1 cellular context compared by ENCODE assay signal in the genomic region with DNA sequence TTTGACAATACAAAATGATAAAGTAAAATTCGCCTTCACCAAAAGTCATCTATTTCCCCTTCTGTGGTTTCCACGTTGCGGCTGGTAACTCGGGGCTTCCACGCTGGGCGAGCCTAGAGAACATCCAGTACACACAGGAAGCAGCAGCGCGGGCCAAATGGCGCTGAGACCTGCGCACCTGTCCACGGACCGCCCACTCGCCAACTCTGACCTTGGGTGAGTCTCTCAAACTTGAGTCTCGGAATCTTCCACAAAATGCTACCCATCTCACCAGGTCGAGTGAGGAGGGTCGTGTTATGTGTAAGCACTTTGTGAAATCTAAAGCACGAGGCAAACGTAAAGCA.
A peak's percentile ranks its signal among the peaks of the same experiment; 100 is the strongest.
TF ChIP-seq lines count a peak whose summit lies in the region.

No MANE protein-coding gene starts in this region.

TF ChIP-seq in K562, 482 proteins besides CTCF, POLR2A, EP300 and RAD21 (continued from another document):
- TF ChIP-seq SETDB1 (IDR thresholded peaks at IDR 0.05; ENCODE audit: low read length): no peak
- TF ChIP-seq THRAP3 (IDR thresholded peaks at IDR 0.05; ENCODE audit: borderline replicate concordance): 0 out of 2 replicates have a peak, but pooled peaks have one; percentile 0
- TF ChIP-seq RAD51 (IDR thresholded peaks at IDR 0.05; ENCODE audit: borderline replicate concordance, low read depth): peak; percentile 21; the same call in 1 of the 2 replicates
- no peak for TF ChIP-seq CBFA2T2 (conservative IDR thresholded peaks at IDR 0.05)
- TF ChIP-seq HDAC3 (IDR thresholded peaks at IDR 0.05; ENCODE audit: borderline replicate concordance, partially characterized antibody): no peak
- TF ChIP-seq, protein P1, sequence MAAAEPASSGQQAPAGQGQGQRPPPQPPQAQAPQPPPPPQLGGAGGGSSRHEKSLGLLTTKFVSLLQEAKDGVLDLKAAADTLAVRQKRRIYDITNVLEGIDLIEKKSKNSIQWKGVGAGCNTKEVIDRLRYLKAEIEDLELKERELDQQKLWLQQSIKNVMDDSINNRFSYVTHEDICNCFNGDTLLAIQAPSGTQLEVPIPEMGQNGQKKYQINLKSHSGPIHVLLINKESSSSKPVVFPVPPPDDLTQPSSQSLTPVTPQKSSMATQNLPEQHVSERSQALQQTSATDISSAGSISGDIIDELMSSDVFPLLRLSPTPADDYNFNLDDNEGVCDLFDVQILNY (CRISPR knock-in tag; IDR thresholded peaks at IDR 0.05): no peak
- TF ChIP-seq CCNT2 (IDR thresholded peaks at IDR 0.05; ENCODE audit: borderline replicate concordance, extremely low read depth, insufficient read length, low read depth, low read length): no peak
- TF ChIP-seq CEBPB (tag; IDR thresholded peaks at IDR 0.05): no peak
- no peak for TF ChIP-seq ELF1 (tag; IDR thresholded peaks at IDR 0.05)
- TF ChIP-seq MYC (IDR thresholded peaks at IDR 0.05; ENCODE audit: low read depth, low read length): 0 out of 2 replicates have a peak, but pooled peaks have one; percentile 12
- TF ChIP-seq MYC (CRISPR knock-in tag; IDR thresholded peaks at IDR 0.05; ENCODE audit: borderline replicate concordance, low read depth): 0 out of 2 replicates have a peak, but pooled peaks have one; percentile 89
- TF ChIP-seq TCF3 (CRISPR knock-in tag; IDR thresholded peaks at IDR 0.05): 0 out of 2 replicates have a peak, but pooled peaks have one; percentile 3
- TF ChIP-seq CXXC5 (CRISPR knock-in tag; IDR thresholded peaks at IDR 0.05): 0 out of 2 replicates have a peak, but pooled peaks have one; percentile 6
- TF ChIP-seq, protein P2, sequence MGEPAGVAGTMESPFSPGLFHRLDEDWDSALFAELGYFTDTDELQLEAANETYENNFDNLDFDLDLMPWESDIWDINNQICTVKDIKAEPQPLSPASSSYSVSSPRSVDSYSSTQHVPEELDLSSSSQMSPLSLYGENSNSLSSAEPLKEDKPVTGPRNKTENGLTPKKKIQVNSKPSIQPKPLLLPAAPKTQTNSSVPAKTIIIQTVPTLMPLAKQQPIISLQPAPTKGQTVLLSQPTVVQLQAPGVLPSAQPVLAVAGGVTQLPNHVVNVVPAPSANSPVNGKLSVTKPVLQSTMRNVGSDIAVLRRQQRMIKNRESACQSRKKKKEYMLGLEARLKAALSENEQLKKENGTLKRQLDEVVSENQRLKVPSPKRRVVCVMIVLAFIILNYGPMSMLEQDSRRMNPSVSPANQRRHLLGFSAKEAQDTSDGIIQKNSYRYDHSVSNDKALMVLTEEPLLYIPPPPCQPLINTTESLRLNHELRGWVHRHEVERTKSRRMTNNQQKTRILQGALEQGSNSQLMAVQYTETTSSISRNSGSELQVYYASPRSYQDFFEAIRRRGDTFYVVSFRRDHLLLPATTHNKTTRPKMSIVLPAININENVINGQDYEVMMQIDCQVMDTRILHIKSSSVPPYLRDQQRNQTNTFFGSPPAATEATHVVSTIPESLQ (CRISPR knock-in tag; IDR thresholded peaks at IDR 0.05): peak; percentile 60; the same call in 1 of the 2 replicates
- TF ChIP-seq, protein P3, sequence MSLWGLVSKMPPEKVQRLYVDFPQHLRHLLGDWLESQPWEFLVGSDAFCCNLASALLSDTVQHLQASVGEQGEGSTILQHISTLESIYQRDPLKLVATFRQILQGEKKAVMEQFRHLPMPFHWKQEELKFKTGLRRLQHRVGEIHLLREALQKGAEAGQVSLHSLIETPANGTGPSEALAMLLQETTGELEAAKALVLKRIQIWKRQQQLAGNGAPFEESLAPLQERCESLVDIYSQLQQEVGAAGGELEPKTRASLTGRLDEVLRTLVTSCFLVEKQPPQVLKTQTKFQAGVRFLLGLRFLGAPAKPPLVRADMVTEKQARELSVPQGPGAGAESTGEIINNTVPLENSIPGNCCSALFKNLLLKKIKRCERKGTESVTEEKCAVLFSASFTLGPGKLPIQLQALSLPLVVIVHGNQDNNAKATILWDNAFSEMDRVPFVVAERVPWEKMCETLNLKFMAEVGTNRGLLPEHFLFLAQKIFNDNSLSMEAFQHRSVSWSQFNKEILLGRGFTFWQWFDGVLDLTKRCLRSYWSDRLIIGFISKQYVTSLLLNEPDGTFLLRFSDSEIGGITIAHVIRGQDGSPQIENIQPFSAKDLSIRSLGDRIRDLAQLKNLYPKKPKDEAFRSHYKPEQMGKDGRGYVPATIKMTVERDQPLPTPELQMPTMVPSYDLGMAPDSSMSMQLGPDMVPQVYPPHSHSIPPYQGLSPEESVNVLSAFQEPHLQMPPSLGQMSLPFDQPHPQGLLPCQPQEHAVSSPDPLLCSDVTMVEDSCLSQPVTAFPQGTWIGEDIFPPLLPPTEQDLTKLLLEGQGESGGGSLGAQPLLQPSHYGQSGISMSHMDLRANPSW (CRISPR knock-in tag; IDR thresholded peaks at IDR 0.05): no peak
- TF ChIP-seq SRSF1 (IDR thresholded peaks at IDR 0.05; ENCODE audit: low read depth, low read length): no peak
- 0 out of 2 replicates have a peak, but pooled peaks have one; percentile 45 for TF ChIP-seq ZNF12 (CRISPR knock-in tag; IDR thresholded peaks at IDR 0.05)
- no peak for TF ChIP-seq PTTG1 (tag; IDR thresholded peaks at IDR 0.05; ENCODE audit: low read depth)
- no peak for TF ChIP-seq POLR3A (IDR thresholded peaks at IDR 0.05; ENCODE audit: borderline replicate concordance, extremely low read depth, insufficient read depth, insufficient read length)
- no peak for TF ChIP-seq ZNF384 (IDR thresholded peaks at IDR 0.05; ENCODE audit: low read depth, low read length)
- TF ChIP-seq NCOA1 (IDR thresholded peaks at IDR 0.05; ENCODE audit: low read depth): no peak
- TF ChIP-seq WHSC1 (IDR thresholded peaks at IDR 0.05; ENCODE audit: low read length): no peak
- no peak for TF ChIP-seq EHMT2 (IDR thresholded peaks at IDR 0.05)
- TF ChIP-seq GATAD2A (IDR thresholded peaks at IDR 0.05): peak; percentile 79; the same call in 1 of the 2 replicates
- peak; percentile 90 to 91 for TF ChIP-seq NRF1 (conservative IDR thresholded peaks at IDR 0.05 in 1 of 2, IDR thresholded peaks at IDR 0.05 in 1 of 2)
- TF ChIP-seq MTA1 (IDR thresholded peaks at IDR 0.05; ENCODE audit: borderline replicate concordance): peak; percentile 18; the same call in 1 of the 2 replicates
- peak; percentile 7; the same call in 1 of the 2 replicates for TF ChIP-seq SAFB (IDR thresholded peaks at IDR 0.05; ENCODE audit: borderline replicate concordance, low read depth, low read length)
- TF ChIP-seq TRIM24 (IDR thresholded peaks at IDR 0.05): no peak
- TF ChIP-seq, protein P4, sequence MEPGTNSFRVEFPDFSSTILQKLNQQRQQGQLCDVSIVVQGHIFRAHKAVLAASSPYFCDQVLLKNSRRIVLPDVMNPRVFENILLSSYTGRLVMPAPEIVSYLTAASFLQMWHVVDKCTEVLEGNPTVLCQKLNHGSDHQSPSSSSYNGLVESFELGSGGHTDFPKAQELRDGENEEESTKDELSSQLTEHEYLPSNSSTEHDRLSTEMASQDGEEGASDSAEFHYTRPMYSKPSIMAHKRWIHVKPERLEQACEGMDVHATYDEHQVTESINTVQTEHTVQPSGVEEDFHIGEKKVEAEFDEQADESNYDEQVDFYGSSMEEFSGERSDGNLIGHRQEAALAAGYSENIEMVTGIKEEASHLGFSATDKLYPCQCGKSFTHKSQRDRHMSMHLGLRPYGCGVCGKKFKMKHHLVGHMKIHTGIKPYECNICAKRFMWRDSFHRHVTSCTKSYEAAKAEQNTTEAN (CRISPR knock-in tag; IDR thresholded peaks at IDR 0.05): no peak
- no peak for TF ChIP-seq NR2C2 (CRISPR knock-in tag; IDR thresholded peaks at IDR 0.05)
- peak; percentile 89 for TF ChIP-seq NR2C2 (tag; IDR thresholded peaks at IDR 0.05)
- no peak for TF ChIP-seq KDM5B (IDR thresholded peaks at IDR 0.05; ENCODE audit: insufficient replicate concordance, low read depth, low read length)
- peak; percentile 69 for TF ChIP-seq EGR1 (conservative IDR thresholded peaks at IDR 0.05)
- no peak for TF ChIP-seq KLF13 (tag; IDR thresholded peaks at IDR 0.05; ENCODE audit: borderline replicate concordance, low read depth)
- TF ChIP-seq, protein P5, sequence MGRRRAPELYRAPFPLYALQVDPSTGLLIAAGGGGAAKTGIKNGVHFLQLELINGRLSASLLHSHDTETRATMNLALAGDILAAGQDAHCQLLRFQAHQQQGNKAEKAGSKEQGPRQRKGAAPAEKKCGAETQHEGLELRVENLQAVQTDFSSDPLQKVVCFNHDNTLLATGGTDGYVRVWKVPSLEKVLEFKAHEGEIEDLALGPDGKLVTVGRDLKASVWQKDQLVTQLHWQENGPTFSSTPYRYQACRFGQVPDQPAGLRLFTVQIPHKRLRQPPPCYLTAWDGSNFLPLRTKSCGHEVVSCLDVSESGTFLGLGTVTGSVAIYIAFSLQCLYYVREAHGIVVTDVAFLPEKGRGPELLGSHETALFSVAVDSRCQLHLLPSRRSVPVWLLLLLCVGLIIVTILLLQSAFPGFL (CRISPR knock-in tag; IDR thresholded peaks at IDR 0.05): no peak
- TF ChIP-seq, protein P6, sequence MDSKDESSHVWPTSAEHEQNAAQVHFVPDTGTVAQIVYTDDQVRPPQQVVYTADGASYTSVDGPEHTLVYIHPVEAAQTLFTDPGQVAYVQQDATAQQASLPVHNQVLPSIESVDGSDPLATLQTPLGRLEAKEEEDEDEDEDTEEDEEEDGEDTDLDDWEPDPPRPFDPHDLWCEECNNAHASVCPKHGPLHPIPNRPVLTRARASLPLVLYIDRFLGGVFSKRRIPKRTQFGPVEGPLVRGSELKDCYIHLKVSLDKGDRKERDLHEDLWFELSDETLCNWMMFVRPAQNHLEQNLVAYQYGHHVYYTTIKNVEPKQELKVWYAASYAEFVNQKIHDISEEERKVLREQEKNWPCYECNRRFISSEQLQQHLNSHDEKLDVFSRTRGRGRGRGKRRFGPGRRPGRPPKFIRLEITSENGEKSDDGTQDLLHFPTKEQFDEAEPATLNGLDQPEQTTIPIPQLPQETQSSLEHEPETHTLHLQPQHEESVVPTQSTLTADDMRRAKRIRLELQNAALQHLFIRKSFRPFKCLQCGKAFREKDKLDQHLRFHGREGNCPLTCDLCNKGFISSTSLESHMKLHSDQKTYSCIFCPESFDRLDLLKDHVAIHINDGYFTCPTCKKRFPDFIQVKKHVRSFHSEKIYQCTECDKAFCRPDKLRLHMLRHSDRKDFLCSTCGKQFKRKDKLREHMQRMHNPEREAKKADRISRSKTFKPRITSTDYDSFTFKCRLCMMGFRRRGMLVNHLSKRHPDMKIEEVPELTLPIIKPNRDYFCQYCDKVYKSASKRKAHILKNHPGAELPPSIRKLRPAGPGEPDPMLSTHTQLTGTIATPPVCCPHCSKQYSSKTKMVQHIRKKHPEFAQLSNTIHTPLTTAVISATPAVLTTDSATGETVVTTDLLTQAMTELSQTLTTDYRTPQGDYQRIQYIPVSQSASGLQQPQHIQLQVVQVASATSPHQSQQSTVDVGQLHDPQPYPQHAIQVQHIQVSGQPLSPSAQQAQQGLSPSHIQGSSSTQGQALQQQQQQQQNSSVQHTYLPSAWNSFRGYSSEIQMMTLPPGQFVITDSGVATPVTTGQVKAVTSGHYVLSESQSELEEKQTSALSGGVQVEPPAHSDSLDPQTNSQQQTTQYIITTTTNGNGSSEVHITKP (IDR thresholded peaks at IDR 0.05; ENCODE audit: partially characterized antibody): peak; percentile 52
- no peak for TF ChIP-seq FOS (IDR thresholded peaks at IDR 0.05; ENCODE audit: extremely low read depth, insufficient read length)
- no peak for TF ChIP-seq CBX8 (IDR thresholded peaks at IDR 0.05; ENCODE audit: borderline replicate concordance, extremely low read depth, low read depth, low read length, poor library complexity, severe bottlenecking)
- peak; percentile 9; the same call in 1 of the 2 replicates for TF ChIP-seq TEAD4 (IDR thresholded peaks at IDR 0.05; ENCODE audit: low read length)
- TF ChIP-seq TEAD4 (CRISPR knock-in tag; IDR thresholded peaks at IDR 0.05; ENCODE audit: borderline replicate concordance): no peak
- peak; percentile 48; the same call in 1 of the 2 replicates for TF ChIP-seq ETV5 (CRISPR knock-in tag; IDR thresholded peaks at IDR 0.05; ENCODE audit: low read depth)
- no peak for TF ChIP-seq MEF2D (tag; conservative IDR thresholded peaks at IDR 0.05; ENCODE audit: low read depth)
- TF ChIP-seq ETV1 (tag; conservative IDR thresholded peaks at IDR 0.05; ENCODE audit: low read depth): peak; percentile 11; the same call in 1 of the 2 replicates
- no peak for TF ChIP-seq SNRNP70 (optimal IDR thresholded peaks at IDR 0.05; ENCODE audit: low read depth, low read length)
- no peak for TF ChIP-seq ZSCAN32 (CRISPR knock-in tag; IDR thresholded peaks at IDR 0.05)
- TF ChIP-seq JUND (IDR thresholded peaks at IDR 0.05; ENCODE audit: borderline replicate concordance, low read depth, low read length): 0 out of 2 replicates have a peak, but pooled peaks have one; percentile 11
- no peak for TF ChIP-seq JUND (tag; IDR thresholded peaks at IDR 0.05; ENCODE audit: borderline replicate concordance, low read depth, low read length)
